In the genomic region with DNA sequence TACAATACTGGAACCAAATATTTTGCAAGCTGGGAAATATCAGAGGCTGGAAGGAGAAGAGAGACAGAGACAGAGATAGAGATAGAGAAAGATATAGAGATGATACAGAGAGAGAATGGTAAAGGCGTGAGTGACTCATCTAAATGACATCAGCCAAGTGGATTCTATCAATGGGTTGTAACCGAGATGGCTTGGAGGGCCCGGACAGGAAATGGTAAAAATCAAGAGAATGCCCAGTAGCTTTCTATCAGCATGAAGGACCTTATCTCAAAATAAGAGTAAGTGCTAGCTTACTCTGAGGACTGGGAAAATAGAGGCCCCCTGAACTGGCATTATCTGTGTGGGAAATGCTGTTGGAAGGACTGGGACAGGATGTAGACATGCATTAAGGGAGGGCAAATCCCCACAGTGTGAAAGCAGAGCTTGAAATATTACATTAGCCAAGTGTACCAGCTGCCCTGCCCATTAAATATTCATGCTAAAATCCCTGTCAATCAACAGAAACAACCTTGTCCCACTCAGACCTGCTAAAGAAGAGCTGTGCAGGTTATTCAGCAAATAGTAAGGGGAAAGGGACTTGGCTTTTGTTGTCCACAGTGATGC, we compare ENCODE assay signal across 20 cellular contexts.
DNase-seq lines count a peak whose midpoint lies in the region; ATAC-seq, FAIRE-seq and TF ChIP-seq lines count a peak whose summit lies in the region.
"Had no signal": no experiment of that assay in that cellular context is flagged by ENCODE, and none has a peak within 500 bp of the region (broad histone marks: within the 10 kb centered on the region; RNA-seq: fewer than 3 reads in every experiment).

No MANE protein-coding gene starts in this region.

- H3K36me3 ChIP-seq in mammary epithelial cell (ENCODE audit: insufficient read depth, low read length) (no peaks in the 10 kb centered on the region), bronchial epithelial cell (ENCODE audit: control insufficient read depth, insufficient read depth, low read length) (no peaks in the 10 kb centered on the region), lower lobe of right lung (no peaks in the 10 kb centered on the region)
- H3K36me3 ChIP-seq: right atrium auricular region had no signal

- H3K4me1 ChIP-seq in mammary epithelial cell (ENCODE audit: insufficient read depth, low read length), result no peaks in the 10 kb centered on the region
- peaks cover 5% of the 10 kb centered on the region for H3K4me1 ChIP-seq in lower lobe of right lung
- no peaks in the 10 kb centered on the region for H3K4me1 ChIP-seq in foreskin keratinocyte
- H3K4me1 ChIP-seq: right atrium auricular region, testis had no signal

- H3K4me3 Mint-ChIP-seq in MCF 10A (ENCODE audit: unreplicated experiment), result no peak overlapping the region
- H3K4me3 Mint-ChIP-seq: activated naive CD8-positive, alpha-beta T cell treated with anti-CD3 and anti-CD28 coated beads, Interleukin-2, amount 10 ng/mL, durations not matched to agents 7 days and 5 days; neural crest cell had no signal

- POLR2A ChIA-PET in MCF 10A (lab: Yijun Ruan, JAX), result interaction anchor here (0.6 to 0.7 kb wide), 2 partner anchors 25 to 28 kb away, joined by 4 read pairs; no protein-coding TSS in a partner anchor

- peaks cover 8% of the 10 kb centered on the region for H3K9me3 Mint-ChIP-seq in MCF 10A (ENCODE audit: unreplicated experiment)
- H3K9me3 Mint-ChIP-seq: activated naive CD8-positive, alpha-beta T cell treated with anti-CD3 and anti-CD28 coated beads, Interleukin-2, amount 10 ng/mL, durations not matched to agents 7 days and 5 days; neural crest cell had no signal

- BruUV-seq in MCF 10A (replicated peaks; lab: Mats Ljungman, UMichigan) (no TSS peak), mammary epithelial cell (replicated peaks; lab: Mats Ljungman, UMichigan) (no TSS peak)

- no peak overlapping the region for H3K4me3 ChIP-seq in mammary epithelial cell (replicated peaks in 1 of 3; ENCODE audit: insufficient read depth in 1 of 3, low read depth in 2 of 3, low read length in 3 of 3)
- H3K4me3 ChIP-seq in bronchial epithelial cell (ENCODE audit: low read depth, low read length), result no peak overlapping the region
- H3K4me3 ChIP-seq in lower lobe of right lung, result no peak overlapping the region
- H3K4me3 ChIP-seq: lung, right atrium auricular region, testis had no signal

- H3K4me1 Mint-ChIP-seq in MCF 10A (ENCODE audit: insufficient read depth, unreplicated experiment), result peaks cover 6% of the 10 kb centered on the region

- ATAC-seq in lower lobe of right lung (no peak), foreskin keratinocyte (no peak), GM19351 (IDR thresholded peaks at IDR 0.05; ENCODE audit: unreplicated experiment) (no peak)

- H3K27me3 ChIP-seq in mammary epithelial cell (ENCODE audit: insufficient read depth, low read length) (no peaks in the 10 kb centered on the region), bronchial epithelial cell (ENCODE audit: control insufficient read depth, insufficient read depth, low read length) (no peaks in the 10 kb centered on the region), lower lobe of right lung (ENCODE audit: low read depth) (no peaks in the 10 kb centered on the region), foreskin keratinocyte (no peaks in the 10 kb centered on the region)
- H3K27me3 ChIP-seq: right atrium auricular region, testis had no signal

- H3K36me3 Mint-ChIP-seq in MCF 10A (ENCODE audit: insufficient read depth, unreplicated experiment), result no peaks in the 10 kb centered on the region
- H3K36me3 Mint-ChIP-seq: activated naive CD8-positive, alpha-beta T cell treated with anti-CD3 and anti-CD28 coated beads, Interleukin-2, amount 10 ng/mL, durations not matched to agents 7 days and 5 days had no signal

- dilution Hi-C loops in mammary epithelial cell (cut with HindIII; ENCODE audit: low sequenced_read_pairs), result no loop called here

- no peak overlapping the region for H3K9ac ChIP-seq in mammary epithelial cell (ENCODE audit: insufficient read depth, low read length)

- TF ChIP-seq CTCF in MCF 10A (IDR thresholded peaks at IDR 0.05; ENCODE audit: unreplicated experiment), result no peak
- TF ChIP-seq CTCF in mammary epithelial cell (conservative IDR thresholded peaks at IDR 0.05 in 1 of 2, IDR thresholded peaks at IDR 0.05 in 1 of 2; ENCODE audit: extremely low read depth in 1 of 2, insufficient read depth in 1 of 2, low read depth in 1 of 2, low read length in 2 of 2), result no peak
- no peak for TF ChIP-seq CTCF in bronchial epithelial cell (IDR thresholded peaks at IDR 0.05; ENCODE audit: insufficient read depth, low read length, severe bottlenecking)
- no peak for TF ChIP-seq CTCF in lower lobe of right lung (IDR thresholded peaks at IDR 0.05)
- TF ChIP-seq CTCF in foreskin keratinocyte (conservative IDR thresholded peaks at IDR 0.05), result no peak

- H3K9me3 ChIP-seq in mammary epithelial cell (replicated peaks; ENCODE audit: insufficient read depth, low read length), result no peaks in the 10 kb centered on the region
- no peaks in the 10 kb centered on the region for H3K9me3 ChIP-seq in lower lobe of right lung
- H3K9me3 ChIP-seq: right atrium auricular region, testis had no signal

- H4K20me1 ChIP-seq in mammary epithelial cell (ENCODE audit: insufficient read depth, low read length), result no peaks in the 10 kb centered on the region

- no peaks in the 10 kb centered on the region for H3K79me2 ChIP-seq in mammary epithelial cell (ENCODE audit: insufficient read depth, low read length)

- H3K27me3 Mint-ChIP-seq in MCF 10A (ENCODE audit: insufficient read depth, unreplicated experiment), result peaks cover 11% of the 10 kb centered on the region

- FAIRE-seq in bronchial epithelial cell (lab: Jason Lieb, UNC) (peak; percentile 7), GM12892 (lab: Jason Lieb, UNC) (no peak)
- FAIRE-seq: D721Med had no signal

- in situ Hi-C loops in mammary epithelial cell (cut with MboI; ENCODE audit: low sequenced_read_pairs in 2 of 2), result no loop called here

- no peak overlapping the region for H3K4me2 ChIP-seq in mammary epithelial cell (ENCODE audit: insufficient read depth, low read depth, low read length)

- no peak for TF ChIP-seq POLR2A in GM12892 (IDR thresholded peaks at IDR 0.05; ENCODE audit: low read depth, low read length)

- no peak overlapping the region for H2AFZ ChIP-seq in mammary epithelial cell (ENCODE audit: low read depth, low read length)

- H3K27ac Mint-ChIP-seq in MCF 10A (ENCODE audit: low read depth, unreplicated experiment), result no peak overlapping the region
- H3K27ac Mint-ChIP-seq: activated naive CD8-positive, alpha-beta T cell treated with anti-CD3 and anti-CD28 coated beads, Interleukin-2, amount 10 ng/mL, durations not matched to agents 7 days and 5 days had no signal

- intact Hi-C loops in MCF 10A (cut with micrococcal nuclease), result no loop called here
- intact Hi-C loops in mammary epithelial cell (cut with micrococcal nuclease), result no loop called here
- intact Hi-C loops in lower lobe of right lung (cut with DNase I), result no loop called here

- WGBS in mammary epithelial cell (ENCODE audit: low coverage, missing lambda C conversion rate), result 74% methylated on average over 3 of the region's 3 CpGs

- DNase-seq in MCF 10A (ENCODE audit: unreplicated experiment) (peak; percentile 23), mammary epithelial cell (no peak), NCI-H460 (ENCODE audit: extremely low read depth, low read depth) (peak; percentile 12), bronchial epithelial cell (ENCODE audit: low read depth) (peak; percentile 28), lower lobe of right lung (no peak), foreskin keratinocyte (no peak), GM12892 (ENCODE audit: insufficient read length) (no peak)
- DNase-seq: activated CD4-positive, alpha-beta T cell treated with anti-CD3 and anti-CD28 coated beads for 4 hours; activated naive CD8-positive, alpha-beta T cell treated with anti-CD3 and anti-CD28 coated beads, Interleukin-2, amount 10 ng/mL, durations not matched to agents 7 days and 5 days; caudate nucleus; effector memory CD4-positive, alpha-beta T cell; NCI-H1694 treated with DMSO at 0.1 percent for 48 hours; NCI-H69; stimulated activated CD4-positive, alpha-beta T cell treated with anti-CD3 and anti-CD28 coated beads, Interleukin-2, amount 100 ng/mL, for 24 hours; testis had no signal

- H3K27ac ChIP-seq in mammary epithelial cell (ENCODE audit: insufficient read depth, low read depth, low read length) (no peak overlapping the region), lower lobe of right lung (no peak overlapping the region), foreskin keratinocyte (no peak overlapping the region)
- H3K27ac ChIP-seq: right atrium auricular region, testis had no signal

- CTCF ChIA-PET in MCF 10A (lab: Yijun Ruan, JAX) (interaction anchor here (0.6 to 0.9 kb wide), 2 partner anchors 18 to 50 kb away, joined by 3 read pairs; no protein-coding TSS in a partner anchor), mammary epithelial cell (lab: Charles Lee; ENCODE audit: low non-redundant PET) (no interaction called here)

Comparison
In these comparisons a context has a peak if more than half of its experiments do, and no peak if none do; other contexts are left out.
1. DNase-seq: peak in MCF 10A (single experiment), NCI-H460 (single experiment) and bronchial epithelial cell (single experiment); none in mammary epithelial cell (single experiment), lower lobe of right lung (single experiment), foreskin keratinocyte (0 of 2) and GM12892 (single experiment).